Comparison of ENCODE assay signal across 29 cellular contexts in genomic region chr4:122621010-122621616, GRCh38. TPM values are rescaled to one million over a fixed set of nuclear protein-coding genes. Genes with fewer than 3 reads are reported as not detected.
DNase-seq lines count a peak whose midpoint lies in the region; ATAC-seq lines count a peak whose summit lies in the region.
"Had no signal": no experiment of that assay in that cellular context is flagged by ENCODE, and none has a peak within 500 bp of the region (broad histone marks: within the 10 kb centered on the region; RNA-seq: fewer than 3 reads in every experiment).

Gene IL21 (minus strand): TSS chr4:122621066. CDS start chr4:122621011, 55 bp downstream.

- no peaks in the 10 kb centered on the region for H3K9me3 Mint-ChIP-seq in T-helper 2 cell treated with Interferon-gamma antibody and Interleukin-4, amounts not matched to agents 5 μg/mL and 100 μg/mL, for 36 hours
- no peaks in the 10 kb centered on the region for H3K9me3 Mint-ChIP-seq in activated naive CD8-positive, alpha-beta T cell treated with anti-CD3 and anti-CD28 coated beads, Interleukin-2, amount 50 U/mL, for 24 hours
- no peaks in the 10 kb centered on the region for H3K9me3 Mint-ChIP-seq in activated naive CD8-positive, alpha-beta T cell treated with anti-CD3 and anti-CD28 coated beads for 36 hours
- H3K9me3 Mint-ChIP-seq in activated T-helper 1 cell treated with anti-CD3 and anti-CD28 coated beads, Interleukin-12 subunit alpha, Interleukin-12 subunit beta, Interleukin-2, Interleukin-4 antibody, amounts not matched to agents 30 ng/mL and 10 ng/mL and 1 ng/mL, durations not matched to agents 14 hours and 24 hours and 36 hours: no peaks in the 10 kb centered on the region
- no peaks in the 10 kb centered on the region for H3K9me3 Mint-ChIP-seq in stimulated activated naive CD8-positive, alpha-beta T cell treated with anti-CD3 and anti-CD28 coated beads, Interleukin-15, Interleukin-2, amounts not matched to agents 100 ng/mL and 50 ng/mL, for 24 hours
- H3K9me3 Mint-ChIP-seq: nephron progenitor cell; stimulated activated naive B cell treated with anti-CD40 and anti-IgM and Interleukin-4, amounts not matched to agents 10 μg/mL and 1 μg/mL and 100 μg/mL, for 72 hours had no signal

- H3K27ac Mint-ChIP-seq in T-helper 2 cell treated with Interferon-gamma antibody and Interleukin-4, amounts not matched to agents 5 μg/mL and 100 μg/mL, for 36 hours: no peak within 1 kb of the TSS
- H3K27ac Mint-ChIP-seq in activated naive CD8-positive, alpha-beta T cell treated with anti-CD3 and anti-CD28 coated beads, Interleukin-2, amount 50 U/mL, for 24 hours: peak within 1 kb of the TSS; percentile 28
- H3K27ac Mint-ChIP-seq in activated naive CD8-positive, alpha-beta T cell treated with anti-CD3 and anti-CD28 coated beads for 36 hours: no peak within 1 kb of the TSS
- H3K27ac Mint-ChIP-seq in activated T-helper 1 cell treated with anti-CD3 and anti-CD28 coated beads, Interleukin-12 subunit alpha, Interleukin-12 subunit beta, Interleukin-2, Interleukin-4 antibody, amounts not matched to agents 30 ng/mL and 10 ng/mL and 1 ng/mL, durations not matched to agents 14 hours and 24 hours and 36 hours: peak within 1 kb of the TSS; percentile 93
- H3K27ac Mint-ChIP-seq in stimulated activated naive CD8-positive, alpha-beta T cell treated with anti-CD3 and anti-CD28 coated beads, Interleukin-15, Interleukin-2, amounts not matched to agents 100 ng/mL and 50 ng/mL, for 24 hours: no peak within 1 kb of the TSS
- H3K27ac Mint-ChIP-seq: CD14-positive monocyte; nephron progenitor cell; stimulated activated naive B cell treated with anti-CD40 and anti-IgM and Interleukin-4, amounts not matched to agents 10 μg/mL and 1 μg/mL and 100 μg/mL, for 72 hours had no signal

- no peaks in the 10 kb centered on the region for H3K36me3 Mint-ChIP-seq in T-helper 2 cell treated with Interferon-gamma antibody and Interleukin-4, amounts not matched to agents 5 μg/mL and 100 μg/mL, for 36 hours (ENCODE audit: low read depth)
- H3K36me3 Mint-ChIP-seq in activated naive CD8-positive, alpha-beta T cell treated with anti-CD3 and anti-CD28 coated beads, Interleukin-2, amount 50 U/mL, for 24 hours (ENCODE audit: low read depth): no peaks in the 10 kb centered on the region
- no peaks in the 10 kb centered on the region for H3K36me3 Mint-ChIP-seq in activated naive CD8-positive, alpha-beta T cell treated with anti-CD3 and anti-CD28 coated beads for 36 hours
- H3K36me3 Mint-ChIP-seq in activated T-helper 1 cell treated with anti-CD3 and anti-CD28 coated beads, Interleukin-12 subunit alpha, Interleukin-12 subunit beta, Interleukin-2, Interleukin-4 antibody, amounts not matched to agents 30 ng/mL and 10 ng/mL and 1 ng/mL, durations not matched to agents 14 hours and 24 hours and 36 hours (ENCODE audit: low read depth): peaks cover 40% of the 10 kb centered on the region
- no peaks in the 10 kb centered on the region for H3K36me3 Mint-ChIP-seq in stimulated activated naive CD8-positive, alpha-beta T cell treated with anti-CD3 and anti-CD28 coated beads, Interleukin-15, Interleukin-2, amounts not matched to agents 100 ng/mL and 50 ng/mL, for 24 hours (ENCODE audit: low read depth)
- H3K36me3 Mint-ChIP-seq: CD14-positive monocyte; stimulated activated naive B cell treated with anti-CD40 and anti-IgM and Interleukin-4, amounts not matched to agents 10 μg/mL and 1 μg/mL and 100 μg/mL, for 72 hours had no signal

- no peaks in the 10 kb centered on the region for H3K27me3 Mint-ChIP-seq in T-helper 2 cell treated with Interferon-gamma antibody and Interleukin-4, amounts not matched to agents 5 μg/mL and 100 μg/mL, for 36 hours (ENCODE audit: low read depth)
- H3K27me3 Mint-ChIP-seq in activated naive CD8-positive, alpha-beta T cell treated with anti-CD3 and anti-CD28 coated beads, Interleukin-2, amount 50 U/mL, for 24 hours: peaks cover 8% of the 10 kb centered on the region
- H3K27me3 Mint-ChIP-seq in activated naive CD8-positive, alpha-beta T cell treated with anti-CD3 and anti-CD28 coated beads for 36 hours: peaks cover 9% of the 10 kb centered on the region
- no peaks in the 10 kb centered on the region for H3K27me3 Mint-ChIP-seq in activated T-helper 1 cell treated with anti-CD3 and anti-CD28 coated beads, Interleukin-12 subunit alpha, Interleukin-12 subunit beta, Interleukin-2, Interleukin-4 antibody, amounts not matched to agents 30 ng/mL and 10 ng/mL and 1 ng/mL, durations not matched to agents 14 hours and 24 hours and 36 hours (ENCODE audit: insufficient read depth)
- peaks cover 11% of the 10 kb centered on the region for H3K27me3 Mint-ChIP-seq in stimulated activated naive CD8-positive, alpha-beta T cell treated with anti-CD3 and anti-CD28 coated beads, Interleukin-15, Interleukin-2, amounts not matched to agents 100 ng/mL and 50 ng/mL, for 24 hours

- ATAC-seq in activated naive CD8-positive, alpha-beta T cell treated with anti-CD3 and anti-CD28 coated beads, Interleukin-2, amount 50 U/mL, for 24 hours: no peak
- no peak for ATAC-seq in GM19351 (IDR thresholded peaks at IDR 0.05; ENCODE audit: unreplicated experiment)
- ATAC-seq: gastrocnemius medialis; left cardiac atrium; mucosa of descending colon; pancreas; stimulated activated naive B cell treated with anti-CD40 and anti-IgM and Interleukin-4, amounts not matched to agents 10 μg/mL and 1 μg/mL and 100 μg/mL, for 72 hours had no signal

- intact Hi-C loops in activated T-helper 1 cell treated with anti-CD3 and anti-CD28 coated beads, Interleukin-12 subunit alpha, Interleukin-12 subunit beta, Interleukin-2, Interleukin-4 antibody, amounts not matched to agents 30 ng/mL and 10 ng/mL and 1 ng/mL, durations not matched to agents 14 hours and 24 hours and 36 hours (cut with micrococcal nuclease): loop anchor here (1.0 kb wide), 5 partner anchors 12 to 118 kb away; no protein-coding TSS in a partner anchor

- peak within 1 kb of the TSS; percentile 50 for H3K4me3 Mint-ChIP-seq in T-helper 2 cell treated with Interferon-gamma antibody and Interleukin-4, amounts not matched to agents 5 μg/mL and 100 μg/mL, for 36 hours
- H3K4me3 Mint-ChIP-seq in activated naive CD8-positive, alpha-beta T cell treated with anti-CD3 and anti-CD28 coated beads, Interleukin-2, amount 50 U/mL, for 24 hours: peak within 1 kb of the TSS; percentile 59
- no peak within 1 kb of the TSS for H3K4me3 Mint-ChIP-seq in activated naive CD8-positive, alpha-beta T cell treated with anti-CD3 and anti-CD28 coated beads for 36 hours
- peak within 1 kb of the TSS; percentile 93 for H3K4me3 Mint-ChIP-seq in activated T-helper 1 cell treated with anti-CD3 and anti-CD28 coated beads, Interleukin-12 subunit alpha, Interleukin-12 subunit beta, Interleukin-2, Interleukin-4 antibody, amounts not matched to agents 30 ng/mL and 10 ng/mL and 1 ng/mL, durations not matched to agents 14 hours and 24 hours and 36 hours
- H3K4me3 Mint-ChIP-seq in stimulated activated naive CD8-positive, alpha-beta T cell treated with anti-CD3 and anti-CD28 coated beads, Interleukin-15, Interleukin-2, amounts not matched to agents 100 ng/mL and 50 ng/mL, for 24 hours: peak within 1 kb of the TSS; percentile 56
- H3K4me3 Mint-ChIP-seq: CD14-positive monocyte; nephron progenitor cell; stimulated activated naive B cell treated with anti-CD40 and anti-IgM and Interleukin-4, amounts not matched to agents 10 μg/mL and 1 μg/mL and 100 μg/mL, for 72 hours had no signal

- H3K4me1 Mint-ChIP-seq in T-helper 2 cell treated with Interferon-gamma antibody and Interleukin-4, amounts not matched to agents 5 μg/mL and 100 μg/mL, for 36 hours (ENCODE audit: low read depth): peaks cover 33% of the 10 kb centered on the region
- H3K4me1 Mint-ChIP-seq in activated naive CD8-positive, alpha-beta T cell treated with anti-CD3 and anti-CD28 coated beads, Interleukin-2, amount 50 U/mL, for 24 hours: peaks cover 23% of the 10 kb centered on the region
- peaks cover 6% of the 10 kb centered on the region for H3K4me1 Mint-ChIP-seq in activated naive CD8-positive, alpha-beta T cell treated with anti-CD3 and anti-CD28 coated beads for 36 hours
- peaks cover 73% of the 10 kb centered on the region for H3K4me1 Mint-ChIP-seq in activated T-helper 1 cell treated with anti-CD3 and anti-CD28 coated beads, Interleukin-12 subunit alpha, Interleukin-12 subunit beta, Interleukin-2, Interleukin-4 antibody, amounts not matched to agents 30 ng/mL and 10 ng/mL and 1 ng/mL, durations not matched to agents 14 hours and 24 hours and 36 hours (ENCODE audit: low read depth)
- H3K4me1 Mint-ChIP-seq in stimulated activated naive CD8-positive, alpha-beta T cell treated with anti-CD3 and anti-CD28 coated beads, Interleukin-15, Interleukin-2, amounts not matched to agents 100 ng/mL and 50 ng/mL, for 24 hours (ENCODE audit: low read depth): peaks cover 18% of the 10 kb centered on the region
- H3K4me1 Mint-ChIP-seq: CD14-positive monocyte; nephron progenitor cell; stimulated activated naive B cell treated with anti-CD40 and anti-IgM and Interleukin-4, amounts not matched to agents 10 μg/mL and 1 μg/mL and 100 μg/mL, for 72 hours had no signal

- no peak for DNase-seq in T-helper 2 cell treated with Interferon-gamma antibody and Interleukin-4, amounts not matched to agents 5 μg/mL and 100 μg/mL, for 36 hours (ENCODE audit: low spot score)
- DNase-seq in T-helper 2 cell (no peak), GDM1 (lab: John Stamatoyannopoulos, UW) (no peak)
- no peak for DNase-seq in activated naive CD8-positive, alpha-beta T cell treated with anti-CD3 and anti-CD28 coated beads, Interleukin-2, amount 50 U/mL, for 24 hours
- no peak for DNase-seq in activated naive CD8-positive, alpha-beta T cell treated with anti-CD3 and anti-CD28 coated beads for 36 hours
- no peak for DNase-seq in activated T-helper 1 cell treated with anti-CD3 and anti-CD28 coated beads, Interleukin-12 subunit alpha, Interleukin-12 subunit beta, Interleukin-2, Interleukin-4 antibody, amounts not matched to agents 30 ng/mL and 10 ng/mL and 1 ng/mL, durations not matched to agents 14 hours and 24 hours and 36 hours (ENCODE audit: low spot score)
- DNase-seq: 8988T; dermis blood vessel endothelial cell; gastrocnemius medialis; KBM-7; left cardiac atrium; MG63; mucosa of descending colon; NCI-H1105 treated with DMSO at 0.1 percent for 48 hours; NCI-H2029; NCI-H526; nephron progenitor cell; pancreas; SJCRH30; small intestine; stimulated activated naive B cell treated with anti-CD40 and anti-IgM and Interleukin-4, amounts not matched to agents 10 μg/mL and 1 μg/mL and 100 μg/mL, for 72 hours; testis had no signal

RNA-seq across cellular contexts. Expression of gene IL21, which starts in this region (rescaled TPM):
- not detected for total RNA-seq in activated naive CD8-positive, alpha-beta T cell treated with anti-CD3 and anti-CD28 coated beads for 36 hours
- 136 and 138 TPM in 2 replicates for total RNA-seq in activated T-helper 1 cell treated with anti-CD3 and anti-CD28 coated beads, Interleukin-12 subunit alpha, Interleukin-12 subunit beta, Interleukin-2, Interleukin-4 antibody, amounts not matched to agents 30 ng/mL and 10 ng/mL and 1 ng/mL, durations not matched to agents 14 hours and 24 hours and 36 hours
- total RNA-seq: dermis blood vessel endothelial cell, gastrocnemius medialis, hepatocyte, left cardiac atrium, lung microvascular endothelial cell, mucosa of descending colon, pancreas, RPMI7951, SJCRH30, testis, urinary bladder had no signal

Comparison
In these comparisons a context has a peak if more than half of its experiments do, and no peak if none do; other contexts are left out.
1. RNA of gene IL21 (total RNA-seq): 136 to 138 TPM in activated T-helper 1 cell treated with anti-CD3 and anti-CD28 coated beads, Interleukin-12 subunit alpha, Interleukin-12 subunit beta, Interleukin-2, Interleukin-4 antibody, amounts not matched to agents 30 ng/mL and 10 ng/mL and 1 ng/mL, durations not matched to agents 14 hours and 24 hours and 36 hours; not detected in activated naive CD8-positive, alpha-beta T cell treated with anti-CD3 and anti-CD28 coated beads for 36 hours; every median in the first group is over 100 times any median in the second.
2. H3K27ac Mint-ChIP-seq: peak in activated naive CD8-positive, alpha-beta T cell treated with anti-CD3 and anti-CD28 coated beads, Interleukin-2, amount 50 U/mL, for 24 hours (single experiment) and activated T-helper 1 cell treated with anti-CD3 and anti-CD28 coated beads, Interleukin-12 subunit alpha, Interleukin-12 subunit beta, Interleukin-2, Interleukin-4 antibody, amounts not matched to agents 30 ng/mL and 10 ng/mL and 1 ng/mL, durations not matched to agents 14 hours and 24 hours and 36 hours (single experiment); none in T-helper 2 cell treated with Interferon-gamma antibody and Interleukin-4, amounts not matched to agents 5 μg/mL and 100 μg/mL, for 36 hours (single experiment), activated naive CD8-positive, alpha-beta T cell treated with anti-CD3 and anti-CD28 coated beads for 36 hours (single experiment) and stimulated activated naive CD8-positive, alpha-beta T cell treated with anti-CD3 and anti-CD28 coated beads, Interleukin-15, Interleukin-2, amounts not matched to agents 100 ng/mL and 50 ng/mL, for 24 hours (single experiment).